Comparison of ENCODE assay signal across 23 cellular contexts in genomic region chr13:100045355-100045754, GRCh38. TPM values are rescaled to one million over a fixed set of nuclear protein-coding genes. Genes with fewer than 3 reads are reported as not detected.
DNase-seq lines count a peak whose midpoint lies in the region; ATAC-seq, FAIRE-seq and TF ChIP-seq lines count a peak whose summit lies in the region.
"Had no signal": no experiment of that assay in that cellular context is flagged by ENCODE, and none has a peak within 500 bp of the region (broad histone marks: within the 10 kb centered on the region; RNA-seq: fewer than 3 reads in every experiment).

No MANE protein-coding gene starts in this region.

- H3K27ac ChIP-seq in HepG2 (ENCODE audit: extremely low read length, insufficient read depth, low read length) = no peak overlapping the region
- H3K27ac ChIP-seq in right lobe of liver = no peak overlapping the region
- no peak overlapping the region for H3K27ac ChIP-seq in esophagus muscularis mucosa (replicated peaks in 1 of 4)
- H3K27ac ChIP-seq: 22Rv1, BLaER1, C4-2B had no signal

- no peaks in the 10 kb centered on the region for H3K79me2 ChIP-seq in HepG2 (ENCODE audit: insufficient read depth, low read length)

- POLR2A ChIA-PET in HepG2 (lab: Yijun Ruan, JAX) = no interaction called here

- no peaks in the 10 kb centered on the region for H4K20me1 ChIP-seq in HepG2 (ENCODE audit: insufficient read depth, low read length)
- H4K20me1 ChIP-seq: BLaER1 had no signal

- no peak overlapping the region for H2AFZ ChIP-seq in HepG2 (ENCODE audit: low read length)
- H2AFZ ChIP-seq: GM23338 had no signal

- in situ Hi-C loops in HepG2 (cut with HindIII; ENCODE audit: extremely low pct_ligation_motif_present, low pct_unique_long_range_greater_than_20kb) = no loop called here

- no peak overlapping the region for H3K4me3 ChIP-seq in HepG2 (replicated peaks in 1 of 3; ENCODE audit: insufficient read depth in 1 of 3, low read depth in 2 of 3, low read length in 3 of 3)
- H3K4me3 ChIP-seq in right lobe of liver = no peak overlapping the region
- no peak overlapping the region for H3K4me3 ChIP-seq in esophagus muscularis mucosa
- H3K4me3 ChIP-seq: BLaER1, GM23338 had no signal

- FAIRE-seq in HepG2 (lab: Jason Lieb, UNC) = no peak
- FAIRE-seq: A204.1, GM12891, GM18507 had no signal

- DNase-seq in DMS 273 (lab: John Stamatoyannopoulos, UW; ENCODE audit: unreplicated experiment) (peak; percentile 10), DMS 273 treated with DMSO at 0.1 percent for 48 hours (lab: John Stamatoyannopoulos, UW) (no peak), HepG2 (ENCODE audit: low spot score) (no peak), right lobe of liver (no peak), esophagus muscularis mucosa (ENCODE audit: extremely low spot score) (peak; percentile 74), NCI-H526 (lab: John Stamatoyannopoulos, UW) (no peak), NCI-H510A (lab: John Stamatoyannopoulos, UW) (no peak)
- no peak for DNase-seq in stimulated activated CD4-positive, alpha-beta T cell treated with anti-CD3 and anti-CD28 coated beads, Interleukin-1b, Interleukin-23, amount 100 ng/mL, for 48 hours
- DNase-seq: Caco-2; CD4-positive, CD25-positive, alpha-beta regulatory T cell; CD8-positive, alpha-beta T cell; DMS53; GF-D8; H9; HFFc6 had no signal

- no peak for TF ChIP-seq EP300 in HepG2 (IDR thresholded peaks at IDR 0.05; ENCODE audit: low read depth in 2 of 2, low read length in 2 of 2)
- TF ChIP-seq EP300 in HepG2 (CRISPR knock-in tag; IDR thresholded peaks at IDR 0.05; ENCODE audit: borderline replicate concordance) = no peak
- TF ChIP-seq EP300 in esophagus muscularis mucosa (IDR thresholded peaks at IDR 0.05) = no peak

- H3K36me3 ChIP-seq in HepG2 (replicated peaks in 1 of 2; ENCODE audit: control insufficient read depth in 1 of 2, insufficient read depth in 2 of 2, low read length in 2 of 2) = no peaks in the 10 kb centered on the region
- no peaks in the 10 kb centered on the region for H3K36me3 ChIP-seq in right lobe of liver
- H3K36me3 ChIP-seq in esophagus muscularis mucosa = no peaks in the 10 kb centered on the region
- H3K36me3 ChIP-seq: BLaER1 had no signal

- peaks cover 16% of the 10 kb centered on the region for H3K4me1 ChIP-seq in HepG2 (ENCODE audit: insufficient read depth, low read length)
- peaks cover 0 to 7% (median 0%) of the 10 kb centered on the region in 4 donors for H3K4me1 ChIP-seq in right lobe of liver
- no peaks in the 10 kb centered on the region for H3K4me1 ChIP-seq in esophagus muscularis mucosa
- H3K4me1 ChIP-seq: BLaER1, Caco-2 had no signal

- no peak overlapping the region for H3K9ac ChIP-seq in HepG2 (ENCODE audit: insufficient read depth, low read depth, low read length)
- H3K9ac ChIP-seq: BLaER1 had no signal

- CTCF ChIA-PET in HepG2 (lab: Yijun Ruan, JAX; ENCODE audit: low intra/inter-chr PET ratio, low total read pairs) = no interaction called here

- H3K4me2 ChIP-seq in HepG2 (ENCODE audit: low read depth, low read length) = no peak overlapping the region
- H3K4me2 ChIP-seq: BLaER1, GM23338 had no signal

- ATAC-seq in HepG2 (peak; percentile 60), right lobe of liver (no peak)
- ATAC-seq: CD8-positive, alpha-beta T cell; GM23338; HCT116 had no signal

- H3K27me3 ChIP-seq in HepG2 (ENCODE audit: control insufficient read depth in 1 of 2, insufficient read depth in 2 of 2, low read length in 2 of 2) = no peaks in the 10 kb centered on the region; a peak in 1 of 5 replicates
- H3K27me3 ChIP-seq in right lobe of liver = no peaks in the 10 kb centered on the region
- no peaks in the 10 kb centered on the region for H3K27me3 ChIP-seq in esophagus muscularis mucosa
- H3K27me3 ChIP-seq: BLaER1 had no signal

- H3K9me3 ChIP-seq in HepG2 (ENCODE audit: low read length) (no peaks in the 10 kb centered on the region), right lobe of liver (no peaks in the 10 kb centered on the region), esophagus muscularis mucosa (no peaks in the 10 kb centered on the region)
- H3K9me3 ChIP-seq: BLaER1, Caco-2 had no signal

- no peak for TF ChIP-seq POLR2A in HepG2 (IDR thresholded peaks at IDR 0.05; ENCODE audit: insufficient read depth in 1 of 2, low read depth in 2 of 2, low read length in 2 of 2)
- no peak for TF ChIP-seq POLR2A in right lobe of liver (IDR thresholded peaks at IDR 0.05)
- no peak for TF ChIP-seq POLR2A in esophagus muscularis mucosa (IDR thresholded peaks at IDR 0.05; ENCODE audit: low read depth)

- TF ChIP-seq RAD21 in HepG2 (CRISPR knock-in tag; IDR thresholded peaks at IDR 0.05) = no peak

- TF ChIP-seq CTCF in HepG2 (CRISPR knock-in tag; IDR thresholded peaks at IDR 0.05) (no peak), right lobe of liver (IDR thresholded peaks at IDR 0.05) (no peak), esophagus muscularis mucosa (IDR thresholded peaks at IDR 0.05) (no peak)

- no TSS peak for BruUV-seq in HepG2 (replicated peaks; lab: Mats Ljungman, UMichigan)

- WGBS in HepG2 (ENCODE audit: low lambda C conversion rate) = 0% methylated on average over 1 of the region's 3 CpGs
- 88% methylated on average over 3 of the region's 3 CpGs for WGBS in right lobe of liver (ENCODE audit: insufficient coverage, low coverage, low lambda C conversion rate, missing lambda C conversion rate)
- WGBS in esophagus muscularis mucosa = 92% methylated on average over 3 of the region's 3 CpGs

- intact Hi-C loops in HepG2 (cut with micrococcal nuclease; ENCODE audit: unreplicated experiment) (no loop called here), right lobe of liver (cut with DNase I) (no loop called here), esophagus muscularis mucosa (cut with DNase I) (no loop called here)

TF ChIP-seq in HepG2, 621 proteins besides CTCF, POLR2A, EP300 and RAD21 (continues in another document):
- TF ChIP-seq ELF3 (CRISPR knock-in tag; IDR thresholded peaks at IDR 0.05) (no peak), FOXA3 (CRISPR knock-in tag; IDR thresholded peaks at IDR 0.05) (no peak), TEF (CRISPR knock-in tag; IDR thresholded peaks at IDR 0.05) (no peak), ZUFSP (CRISPR knock-in tag; IDR thresholded peaks at IDR 0.05; ENCODE audit: borderline replicate concordance) (no peak), PRPF4 (IDR thresholded peaks at IDR 0.05; ENCODE audit: low read depth, low read length, poor library complexity, severe bottlenecking) (no peak), FOXM1 (CRISPR knock-in tag; IDR thresholded peaks at IDR 0.05) (no peak)

RNA-seq across cellular contexts. Expression of gene PCCA, which starts 43.5 kb away (rescaled TPM):
- total RNA-seq in HepG2 (2016; rRNA removed; fragmentation: Illumina TruSeq; extraction: Trizol) (32.2 and 34.6 TPM in 2 replicates), right lobe of liver (100 to 1,000 TPM in 1 of 6 experiments, 10 to 100 TPM in 5; 58.2 to 161 (median 85.2) TPM), esophagus muscularis mucosa (10 to 100 TPM; 33.8 to 40.3 (median 39.0) TPM)
- total RNA-seq in HepG2 (2016; cell fraction: cytosol; rRNA removed; fragmentation: Illumina TruSeq; extraction: Trizol; ENCODE audit: low read depth) = 45.1 and 57.1 TPM in 2 replicates
- 33.1 and 33.7 TPM in 2 replicates for total RNA-seq in HepG2 (2016; cell fraction: insoluble cytoplasmic fraction; rRNA removed; fragmentation: Illumina TruSeq; extraction: Trizol)
- total RNA-seq in HepG2 (2016; cell fraction: membrane; rRNA removed; fragmentation: Illumina TruSeq; extraction: Trizol) = 19.0 and 22.9 TPM in 2 replicates
- 45.7 and 47.2 TPM in 2 replicates for total RNA-seq in HepG2 (2016; cell fraction: nucleus; rRNA removed; fragmentation: Illumina TruSeq; extraction: Trizol)
- polyA plus RNA-seq in HepG2 (2011; rRNA removed) = 13.1 and 15.0 TPM in 2 replicates
- 7.8 and 12.0 TPM in 2 replicates for polyA plus RNA-seq in HepG2 (2011; cell fraction: cytosol; rRNA removed)
- polyA plus RNA-seq in HepG2 (2011; cell fraction: nucleus; rRNA removed) = 12.3 and 15.8 TPM in 2 replicates
- 24.1 and 37.2 TPM in 2 replicates for polyA plus RNA-seq in HepG2 (2012)
- polyA plus RNA-seq in HepG2 (2016; cell fraction: cytosol; fragmentation: Illumina TruSeq; extraction: Trizol; ENCODE audit: low read depth) = 4.5 and 5.4 TPM in 2 replicates
- polyA plus RNA-seq in HepG2 (2016; cell fraction: insoluble cytoplasmic fraction; fragmentation: Illumina TruSeq; extraction: Trizol; ENCODE audit: low read depth) = 36.3 and 36.8 TPM in 2 replicates
- polyA plus RNA-seq in HepG2 (2016; cell fraction: membrane; fragmentation: Illumina TruSeq; extraction: Trizol; ENCODE audit: low read depth) = 6.1 and 8.5 TPM in 2 replicates
- 32.6 and 38.7 TPM in 2 replicates for polyA plus RNA-seq in HepG2 (2016; cell fraction: nucleus; fragmentation: Illumina TruSeq; extraction: Trizol; ENCODE audit: insufficient read depth, low read depth)
- polyA minus RNA-seq in HepG2 (2011; rRNA and poly(A)+ RNA removed; ENCODE audit: low replicate concordance) = 5.1 and 12.0 TPM in 2 replicates
- 10.9 and 14.1 TPM in 2 replicates for polyA minus RNA-seq in HepG2 (2011; cell fraction: cytosol; rRNA and poly(A)+ RNA removed)
- polyA minus RNA-seq in HepG2 (2011; cell fraction: nucleus; rRNA and poly(A)+ RNA removed) = 65.3 and 67.1 TPM in 2 replicates

Comparison
In these comparisons a context has a peak if more than half of its experiments do, and no peak if none do; other contexts are left out.
1. DNase-seq: peak in DMS 273 (single experiment) and esophagus muscularis mucosa (single experiment); none in DMS 273 treated with DMSO at 0.1 percent for 48 hours (single experiment), HepG2 (single experiment), right lobe of liver (0 of 3), NCI-H526 (0 of 2), NCI-H510A (single experiment) and stimulated activated CD4-positive, alpha-beta T cell treated with anti-CD3 and anti-CD28 coated beads, Interleukin-1b, Interleukin-23, amount 100 ng/mL, for 48 hours (single experiment).